Comparison of ENCODE assay signal across 1 cellular context in genomic region chr17:31489295-31490018, GRCh38.
TF ChIP-seq lines count a peak whose summit lies in the region.

No MANE protein-coding gene starts in this region.

TF ChIP-seq in HepG2, 621 proteins besides CTCF, POLR2A, EP300 and RAD21 (continued from another document and continues in another):
- TF ChIP-seq PRDM15 (CRISPR knock-in tag; IDR thresholded peaks at IDR 0.05) (peak; percentile 70; the same call in 1 of the 2 replicates), MYC (CRISPR knock-in tag; IDR thresholded peaks at IDR 0.05; ENCODE audit: borderline replicate concordance) (peak; percentile 10; the same call in 1 of the 2 replicates), NFRKB (IDR thresholded peaks at IDR 0.05) (no peak), ZNF414 (CRISPR knock-in tag; IDR thresholded peaks at IDR 0.05) (peak; percentile 73; the same call in 1 of the 2 replicates), MAX (IDR thresholded peaks at IDR 0.05) (peak; percentile 29; the same call in 1 of the 2 replicates), THAP7 (CRISPR knock-in tag; IDR thresholded peaks at IDR 0.05) (no peak), DDIT3 (CRISPR knock-in tag; IDR thresholded peaks at IDR 0.05) (no peak), PPARG (CRISPR knock-in tag; conservative IDR thresholded peaks at IDR 0.05) (0 out of 2 replicates have a peak, but pooled peaks have one; percentile 26), SRSF1 (optimal IDR thresholded peaks at IDR 0.05; ENCODE audit: low read depth, low read length) (peak; percentile 49), WIZ (CRISPR knock-in tag; IDR thresholded peaks at IDR 0.05) (no peak), ZBTB4 (CRISPR knock-in tag; IDR thresholded peaks at IDR 0.05; ENCODE audit: borderline replicate concordance) (no peak), DBP (CRISPR knock-in tag; IDR thresholded peaks at IDR 0.05; ENCODE audit: not compliant biosample characterization) (no peak), SNAI1 (CRISPR knock-in tag; IDR thresholded peaks at IDR 0.05; ENCODE audit: borderline replicate concordance) (no peak), RXRA (CRISPR knock-in tag; IDR thresholded peaks at IDR 0.05) (no peak), ZNF383 (CRISPR knock-in tag; IDR thresholded peaks at IDR 0.05; ENCODE audit: borderline replicate concordance) (no peak), ZNF891 (CRISPR knock-in tag; IDR thresholded peaks at IDR 0.05) (no peak), ZFY (CRISPR knock-in tag; IDR thresholded peaks at IDR 0.05) (peak; percentile 47; the same call in 1 of the 2 replicates), ARNT2 (CRISPR knock-in tag; IDR thresholded peaks at IDR 0.05; ENCODE audit: low read depth) (0 out of 2 replicates have a peak, but pooled peaks have one; percentile 14), SKIL (CRISPR knock-in tag; IDR thresholded peaks at IDR 0.05; ENCODE audit: borderline replicate concordance) (peak; percentile 50; the same call in 1 of the 2 replicates), FOXA3 (CRISPR knock-in tag; IDR thresholded peaks at IDR 0.05) (no peak), HNF4A (CRISPR knock-in tag; IDR thresholded peaks at IDR 0.05) (peak; percentile 77), SAFB2 (CRISPR knock-in tag; IDR thresholded peaks at IDR 0.05; ENCODE audit: borderline replicate concordance, low read depth) (no peak), CAMTA2 (CRISPR knock-in tag; IDR thresholded peaks at IDR 0.05; ENCODE audit: borderline replicate concordance) (no peak), ZNF710 (CRISPR knock-in tag; IDR thresholded peaks at IDR 0.05; ENCODE audit: borderline replicate concordance) (peak; percentile 48; the same call in 1 of the 2 replicates), CSRNP1 (CRISPR knock-in tag; IDR thresholded peaks at IDR 0.05) (0 out of 2 replicates have a peak, but pooled peaks have one; percentile 27), PBX2 (CRISPR knock-in tag; IDR thresholded peaks at IDR 0.05) (no peak), ZBTB3 (CRISPR knock-in tag; IDR thresholded peaks at IDR 0.05; ENCODE audit: borderline replicate concordance, low read depth) (0 out of 2 replicates have a peak, but pooled peaks have one; percentile 14), FOXP1 (IDR thresholded peaks at IDR 0.05) (no peak), FOXP1 (CRISPR knock-in tag; IDR thresholded peaks at IDR 0.05) (no peak), MATR3 (CRISPR knock-in tag; IDR thresholded peaks at IDR 0.05) (no peak), TFAP4 (IDR thresholded peaks at IDR 0.05; ENCODE audit: borderline replicate concordance, low read depth) (peak; percentile 96)
